Comparison of ENCODE assay signal across 6 cellular contexts in the genomic region with DNA sequence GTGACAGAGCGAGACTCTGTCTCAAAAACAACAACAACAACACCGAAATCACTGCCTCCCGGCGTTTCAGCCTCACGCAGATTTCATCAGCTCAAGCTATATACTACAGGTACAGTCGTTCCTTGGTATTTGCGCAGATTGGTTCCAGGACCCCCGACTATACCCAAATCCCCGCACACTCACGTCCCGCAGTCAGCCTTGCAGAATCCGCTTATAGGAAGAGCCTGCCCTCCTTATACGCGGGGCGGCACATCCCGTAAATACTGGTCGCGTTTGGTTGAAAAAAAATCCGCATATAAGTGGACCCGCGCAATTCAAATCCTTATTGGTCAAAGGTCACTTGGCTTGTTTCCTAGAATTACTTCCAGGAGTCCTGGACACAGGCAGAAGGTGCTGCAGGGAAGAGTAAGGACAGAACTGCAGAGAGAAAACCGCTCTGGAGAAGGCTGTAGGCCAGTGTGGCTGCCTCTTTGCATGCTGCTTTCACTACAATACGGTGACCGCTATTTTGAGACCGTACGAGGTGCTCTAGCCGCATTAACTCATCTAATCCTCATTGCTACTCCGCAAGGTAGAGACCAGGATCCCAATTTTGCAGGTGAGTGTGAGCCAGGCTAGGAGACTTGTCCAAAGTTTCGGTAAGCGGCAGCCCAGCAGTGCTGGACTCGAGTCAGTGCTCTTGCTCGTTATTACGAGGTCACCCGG. TPM values are rescaled to one million over a fixed set of nuclear protein-coding genes. Genes with fewer than 3 reads are reported as not detected.
DNase-seq lines count a peak whose midpoint lies in the region; ATAC-seq and TF ChIP-seq lines count a peak whose summit lies in the region.

No MANE protein-coding gene starts in this region.

- H3K27ac Mint-ChIP-seq in CD4-positive, CD25-positive, alpha-beta regulatory T cell, result peak overlapping the region in 2 of 3 donors; percentile 68 to 81

- no peaks in the 10 kb centered on the region for H3K27me3 Mint-ChIP-seq in CD4-positive, CD25-positive, alpha-beta regulatory T cell

- 12 to 24% (median 14%) methylated on average over 28 to 34 of the region's 34 CpGs for WGBS in stomach, 5 donors

- H3K27me3 ChIP-seq in CD4-positive, CD25-positive, alpha-beta regulatory T cell (ENCODE audit: control insufficient read depth, insufficient read depth, low read length), result no peaks in the 10 kb centered on the region
- H3K27me3 ChIP-seq in MG63, result no peaks in the 10 kb centered on the region
- H3K27me3 ChIP-seq in stomach, result no peaks in the 10 kb centered on the region

- H3K9me3 ChIP-seq in CD4-positive, CD25-positive, alpha-beta regulatory T cell (ENCODE audit: control insufficient read depth in 2 of 2, low read length in 2 of 2), result no peaks in the 10 kb centered on the region
- H3K9me3 ChIP-seq in MG63, result no peaks in the 10 kb centered on the region
- no peaks in the 10 kb centered on the region for H3K9me3 ChIP-seq in stomach

- H3K4me3 Mint-ChIP-seq in CD4-positive, CD25-positive, alpha-beta regulatory T cell, result peak overlapping the region; percentile 84 to 92 (median 87)

- no peak for ATAC-seq in CD4-positive, CD25-positive, alpha-beta regulatory T cell (ENCODE audit: low read depth in 2 of 2)

- no peak for TF ChIP-seq EP300 in stomach (IDR thresholded peaks at IDR 0.05)

- no peak for TF ChIP-seq CTCF in stomach (IDR thresholded peaks at IDR 0.05)

- H3K36me3 ChIP-seq in CD4-positive, CD25-positive, alpha-beta regulatory T cell (ENCODE audit: control insufficient read depth, insufficient read depth, low read length), result peaks cover 30% of the 10 kb centered on the region
- H3K36me3 ChIP-seq in MG63, result peaks cover 52% of the 10 kb centered on the region
- H3K36me3 ChIP-seq in stomach, result peaks cover 11 to 42% (median 34%) of the 10 kb centered on the region in 4 donors

- H3K9me3 Mint-ChIP-seq in CD4-positive, CD25-positive, alpha-beta regulatory T cell, result no peaks in the 10 kb centered on the region

- no peak for TF ChIP-seq POLR2A in stomach (IDR thresholded peaks at IDR 0.05)

- H3K4me1 ChIP-seq in CD4-positive, CD25-positive, alpha-beta regulatory T cell (ENCODE audit: control insufficient read depth, insufficient read depth, low read length, poor library complexity, severe bottlenecking), result peaks cover 18% of the 10 kb centered on the region
- H3K4me1 ChIP-seq in stomach, result peaks cover 12 to 49% (median 33%) of the 10 kb centered on the region in 4 donors

- peak overlapping the region; percentile 76 for H3K27ac ChIP-seq in CD4-positive, CD25-positive, alpha-beta regulatory T cell (ENCODE audit: insufficient read depth, low read length, poor library complexity, severe bottlenecking)
- H3K27ac ChIP-seq in stomach, result peak overlapping the region; percentile 81 to 91 (median 84)

- peak overlapping the region; percentile 98 for H3K4me3 ChIP-seq in CD4-positive, CD25-positive, alpha-beta regulatory T cell (ENCODE audit: low read depth, low read length)
- peak overlapping the region; percentile 90 for H3K4me3 ChIP-seq in MG63
- peak overlapping the region; percentile 95 to 99 (median 98) for H3K4me3 ChIP-seq in stomach

- DNase-seq in CD4-positive, CD25-positive, alpha-beta regulatory T cell, result peak in 1 of 3 donors; percentile 12
- DNase-seq in MG63, result no peak
- peak; percentile 3 for DNase-seq in fibroblast of peridontal ligament (ENCODE audit: extremely low read depth)
- no peak for DNase-seq in stomach
- no peak for DNase-seq in NCI-H2171 (lab: John Stamatoyannopoulos, UW)
- no peak for DNase-seq in NCI-H2107 treated with DMSO at 0.1 percent for 48 hours (lab: John Stamatoyannopoulos, UW; ENCODE audit: unreplicated experiment)

- intact Hi-C loops in stomach (cut with DNase I; ENCODE audit: low total_unique reads), result no loop called here

- H3K36me3 Mint-ChIP-seq in CD4-positive, CD25-positive, alpha-beta regulatory T cell, result peaks cover 15% of the 10 kb centered on the region

- H3K4me1 Mint-ChIP-seq in CD4-positive, CD25-positive, alpha-beta regulatory T cell, result peaks cover 0 to 41% (median 24%) of the 10 kb centered on the region in 4 donors

RNA-seq across cellular contexts. Expression of gene NDUFAB1, which starts 0.7 kb away (rescaled TPM):
- total RNA-seq in CD4-positive, CD25-positive, alpha-beta regulatory T cell, result 27.8 TPM
- 100 to 1,000 TPM; 212 to 233 (median 222) TPM for polyA plus RNA-seq in CD4-positive, CD25-positive, alpha-beta regulatory T cell
- 103 and 184 TPM in 2 replicates for total RNA-seq in MG63 (2014; rRNA removed; shearing (Covaris generic); ENCODE audit: low replicate concordance)
- total RNA-seq in stomach, result 100 to 1,000 TPM in 2 of 5 donors, 10 to 100 TPM in 3; 12.6 to 251 (median 77.7) TPM
- polyA plus RNA-seq in stomach, result 100 to 1,000 TPM; 143 to 211 (median 177) TPM

RNA-seq across cellular contexts. Expression of gene UBFD1, which starts 37.9 kb away (rescaled TPM):
- 38.8 TPM for total RNA-seq in CD4-positive, CD25-positive, alpha-beta regulatory T cell
- 10 to 100 TPM; 13.0 to 17.5 (median 14.7) TPM for polyA plus RNA-seq in CD4-positive, CD25-positive, alpha-beta regulatory T cell
- 59.3 and 59.9 TPM in 2 replicates for total RNA-seq in MG63 (2014; rRNA removed; shearing (Covaris generic); ENCODE audit: low replicate concordance)
- total RNA-seq in stomach, result 100 to 1,000 TPM in 1 of 5 donors, 10 to 100 TPM in 4; 16.3 to 163 (median 52.7) TPM
- 10 to 100 TPM in 1 of 3 donors, 1 to 10 TPM in 2; 6.0 to 10.1 (median 6.0) TPM for polyA plus RNA-seq in stomach

RNA-seq across cellular contexts. Expression of gene EARS2, which starts 38.2 kb away (rescaled TPM):
- total RNA-seq in CD4-positive, CD25-positive, alpha-beta regulatory T cell, result 10.2 TPM
- polyA plus RNA-seq in CD4-positive, CD25-positive, alpha-beta regulatory T cell, result 10 to 100 TPM in 3 of 4 donors, 1 to 10 TPM in 1; 9.5 to 13.5 (median 12.0) TPM
- 23.8 and 45.3 TPM in 2 replicates for total RNA-seq in MG63 (2014; rRNA removed; shearing (Covaris generic); ENCODE audit: low replicate concordance)
- total RNA-seq in stomach, result 100 to 1,000 TPM in 1 of 5 donors, 10 to 100 TPM in 4; 14.0 to 176 (median 24.2) TPM
- polyA plus RNA-seq in stomach, result 10 to 100 TPM in 2 of 3 donors, 1 to 10 TPM in 1; 7.8 to 15.6 (median 13.7) TPM

RNA-seq across cellular contexts. Expression of gene PALB2, which starts 45.7 kb away (rescaled TPM):
- total RNA-seq in CD4-positive, CD25-positive, alpha-beta regulatory T cell, result 8.1 TPM
- polyA plus RNA-seq in CD4-positive, CD25-positive, alpha-beta regulatory T cell, result 1 to 10 TPM; 4.5 to 6.7 (median 5.8) TPM
- 15.1 and 15.4 TPM in 2 replicates for total RNA-seq in MG63 (2014; rRNA removed; shearing (Covaris generic); ENCODE audit: low replicate concordance)
- total RNA-seq in stomach, result 10 to 100 TPM in 4 of 5 donors, 1 to 10 TPM in 1; 2.6 to 86.6 (median 19.9) TPM
- polyA plus RNA-seq in stomach, result 10 to 100 TPM in 2 of 3 donors, 1 to 10 TPM in 1; 6.5 to 10.2 (median 10.1) TPM

RNA-seq across cellular contexts. Expression of gene DCTN5, which starts 45.9 kb away (rescaled TPM):
- total RNA-seq in CD4-positive, CD25-positive, alpha-beta regulatory T cell, result 63.4 TPM
- 10 to 100 TPM; 59.7 to 91.8 (median 73.7) TPM for polyA plus RNA-seq in CD4-positive, CD25-positive, alpha-beta regulatory T cell
- 96.7 and 108 TPM in 2 replicates for total RNA-seq in MG63 (2014; rRNA removed; shearing (Covaris generic); ENCODE audit: low replicate concordance)
- total RNA-seq in stomach, result 10 to 100 TPM in 3 of 5 donors, 1 to 10 TPM in 2; 3.5 to 47.4 (median 12.6) TPM
- 10 to 100 TPM; 10.3 to 18.6 (median 12.7) TPM for polyA plus RNA-seq in stomach
